In genomic region chr4:80507507-80507906, GRCh38 we compare ENCODE assay signal across 10 cellular contexts.
DNase-seq lines count a peak whose midpoint lies in the region; ATAC-seq, FAIRE-seq and TF ChIP-seq lines count a peak whose summit lies in the region.
"Had no signal": no experiment of that assay in that cellular context is flagged by ENCODE, and none has a peak within 500 bp of the region (broad histone marks: within the 10 kb centered on the region; RNA-seq: fewer than 3 reads in every experiment).

No MANE protein-coding gene starts in this region.

- no peak overlapping the region for H4K8ac ChIP-seq in trophoblast cell (ENCODE audit: low read depth, low read length)

- H4K20me1 ChIP-seq in HepG2 (ENCODE audit: insufficient read depth, low read length) (no peaks in the 10 kb centered on the region), hepatocyte (ENCODE audit: insufficient read depth, poor library complexity, severe bottlenecking) (no peaks in the 10 kb centered on the region)

- H2BK5ac ChIP-seq in trophoblast cell (ENCODE audit: low read depth, low read length, poor library complexity) = no peak overlapping the region

- H3K36me3 ChIP-seq in trophoblast cell (ENCODE audit: control insufficient read depth in 1 of 2, insufficient read depth in 2 of 2, low read length in 2 of 2) (no peaks in the 10 kb centered on the region), HepG2 (replicated peaks in 1 of 2; ENCODE audit: control insufficient read depth in 1 of 2, insufficient read depth in 2 of 2, low read length in 2 of 2) (no peaks in the 10 kb centered on the region), hepatocyte (replicated peaks; ENCODE audit: insufficient read depth, low read depth) (no peaks in the 10 kb centered on the region)

- H3K18ac ChIP-seq in trophoblast cell (ENCODE audit: low read length) = no peak overlapping the region

- WGBS in trophoblast cell (ENCODE audit: extremely low coverage, insufficient coverage, insufficient read length) = no CpG with 5 or more reads among the region's 1 CpG
- WGBS in HepG2 (ENCODE audit: low lambda C conversion rate) = 0% methylated on average over 1 of the region's 1 CpG
- 81% methylated on average over 1 of the region's 1 CpG for WGBS in hepatocyte (ENCODE audit: low lambda C conversion rate, missing lambda C conversion rate)

- H3K4ac ChIP-seq in trophoblast cell (ENCODE audit: low read depth, low read length) = no peak overlapping the region

- DNase-seq in NCI-H1417 (lab: John Stamatoyannopoulos, UW) (peak in 2 of 3 experiments; percentile 15 to 64), NCI-H1417 treated with DMSO at 0.1 percent for 48 hours (lab: John Stamatoyannopoulos, UW) (no peak), trophoblast cell (no peak), HCEC 1CT (no peak), HepG2 (ENCODE audit: low spot score) (no peak), hepatocyte (ENCODE audit: low spot score) (no peak)
- DNase-seq: small intestine had no signal

- H4K12ac ChIP-seq in trophoblast cell (ENCODE audit: low read depth, low read length) = peak overlapping the region; percentile 54

- BruUV-seq in HepG2 (replicated peaks; lab: Mats Ljungman, UMichigan) = no TSS peak

- CTCF ChIA-PET in HepG2 (lab: Yijun Ruan, JAX; ENCODE audit: low intra/inter-chr PET ratio, low total read pairs) = no interaction called here

- no peaks in the 10 kb centered on the region for H3K79me1 ChIP-seq in trophoblast cell (ENCODE audit: low read length)

- no peak for TF ChIP-seq CTCF in HepG2 (CRISPR knock-in tag; IDR thresholded peaks at IDR 0.05)
- TF ChIP-seq CTCF in hepatocyte (IDR thresholded peaks at IDR 0.05; ENCODE audit: poor library complexity) = no peak

- intact Hi-C loops in HepG2 (cut with micrococcal nuclease; ENCODE audit: unreplicated experiment) = no loop called here

- TF ChIP-seq POLR2A in HepG2 (IDR thresholded peaks at IDR 0.05; ENCODE audit: insufficient read depth in 1 of 2, low read depth in 2 of 2, low read length in 2 of 2) = no peak

- H2AFZ ChIP-seq in trophoblast cell (ENCODE audit: insufficient read depth, low read length, poor library complexity) (no peak overlapping the region), HepG2 (ENCODE audit: low read length) (no peak overlapping the region), hepatocyte (no peak overlapping the region)
- H2AFZ ChIP-seq: GM23338 had no signal

- H3K23ac ChIP-seq in trophoblast cell (ENCODE audit: low read length) = no peak overlapping the region

- peak; percentile 94 for ATAC-seq in GM21825 (IDR thresholded peaks at IDR 0.05; ENCODE audit: unreplicated experiment)
- ATAC-seq in HG03432 (IDR thresholded peaks at IDR 0.05; ENCODE audit: unreplicated experiment) = peak; percentile 94
- ATAC-seq in HepG2 = no peak
- ATAC-seq: GM23338 had no signal

- H3K27me3 ChIP-seq in trophoblast cell (ENCODE audit: insufficient read depth, low read length) = no peaks in the 10 kb centered on the region
- H3K27me3 ChIP-seq in HepG2 (ENCODE audit: control insufficient read depth in 1 of 2, insufficient read depth in 2 of 2, low read length in 2 of 2) = no peaks in the 10 kb centered on the region
- no peaks in the 10 kb centered on the region for H3K27me3 ChIP-seq in hepatocyte

- H3K9me2 ChIP-seq in hepatocyte (replicated peaks; ENCODE audit: insufficient read depth) = no peaks in the 10 kb centered on the region

- no peak overlapping the region for H2BK12ac ChIP-seq in trophoblast cell (ENCODE audit: low read length)

- H3K14ac ChIP-seq in trophoblast cell (ENCODE audit: low read length) = no peak overlapping the region

- TF ChIP-seq RAD21 in HepG2 (CRISPR knock-in tag; IDR thresholded peaks at IDR 0.05) = no peak

- TF ChIP-seq EP300 in HepG2 (IDR thresholded peaks at IDR 0.05; ENCODE audit: low read depth in 2 of 2, low read length in 2 of 2) = no peak
- no peak for TF ChIP-seq EP300 in HepG2 (CRISPR knock-in tag; IDR thresholded peaks at IDR 0.05; ENCODE audit: borderline replicate concordance)

- POLR2A ChIA-PET in HepG2 (lab: Yijun Ruan, JAX) = no interaction called here

- no peak for FAIRE-seq in HepG2 (lab: Jason Lieb, UNC)
- FAIRE-seq: small intestine had no signal

- no peaks in the 10 kb centered on the region for H3K4me1 ChIP-seq in trophoblast cell (ENCODE audit: control insufficient read depth in 1 of 2, insufficient read depth in 2 of 2, low read length in 2 of 2)
- no peaks in the 10 kb centered on the region for H3K4me1 ChIP-seq in HepG2 (ENCODE audit: insufficient read depth, low read length)
- no peaks in the 10 kb centered on the region for H3K4me1 ChIP-seq in hepatocyte (ENCODE audit: insufficient read depth)

- no peak overlapping the region for H2AK5ac ChIP-seq in trophoblast cell (ENCODE audit: low read length)

- no peaks in the 10 kb centered on the region for H3K79me2 ChIP-seq in trophoblast cell (ENCODE audit: control insufficient read depth, insufficient read depth, low read length, poor library complexity)
- H3K79me2 ChIP-seq in HepG2 (ENCODE audit: insufficient read depth, low read length) = no peaks in the 10 kb centered on the region
- no peaks in the 10 kb centered on the region for H3K79me2 ChIP-seq in hepatocyte

- H3K4me2 ChIP-seq in trophoblast cell (ENCODE audit: low read length) = no peak overlapping the region
- no peak overlapping the region for H3K4me2 ChIP-seq in HepG2 (ENCODE audit: low read depth, low read length)
- no peak overlapping the region for H3K4me2 ChIP-seq in hepatocyte
- H3K4me2 ChIP-seq: GM23338 had no signal

- no peak overlapping the region for H2BK120ac ChIP-seq in trophoblast cell (ENCODE audit: insufficient read depth, low read length, poor library complexity)

- H3K27ac ChIP-seq in trophoblast cell (ENCODE audit: low read depth, low read length) (no peak overlapping the region), HepG2 (ENCODE audit: extremely low read length, insufficient read depth, low read length) (no peak overlapping the region), hepatocyte (no peak overlapping the region)

- H3K9me3 ChIP-seq in trophoblast cell (ENCODE audit: insufficient read depth, low read depth, low read length) (no peaks in the 10 kb centered on the region), HepG2 (ENCODE audit: low read length) (no peaks in the 10 kb centered on the region), hepatocyte (ENCODE audit: low read depth) (no peaks in the 10 kb centered on the region)

- H4K91ac ChIP-seq in trophoblast cell (ENCODE audit: low read depth, low read length) = no peak overlapping the region

- in situ Hi-C loops in HepG2 (cut with HindIII; ENCODE audit: extremely low pct_ligation_motif_present, low pct_unique_long_range_greater_than_20kb) = no loop called here

- H3K9ac ChIP-seq in trophoblast cell (ENCODE audit: low read length) (no peak overlapping the region), HepG2 (ENCODE audit: insufficient read depth, low read depth, low read length) (no peak overlapping the region)

- H3K4me3 ChIP-seq in trophoblast cell (ENCODE audit: low read depth, low read length) (no peak overlapping the region), HepG2 (replicated peaks in 1 of 3; ENCODE audit: insufficient read depth in 1 of 3, low read depth in 2 of 3, low read length in 3 of 3) (no peak overlapping the region), hepatocyte (no peak overlapping the region)
- H3K4me3 ChIP-seq: GM23338 had no signal

TF ChIP-seq in HepG2, 621 proteins besides CTCF, POLR2A, EP300 and RAD21 (continues in another document):
- TF ChIP-seq ZBED4 (CRISPR knock-in tag; IDR thresholded peaks at IDR 0.05; ENCODE audit: borderline replicate concordance) = no peak
- no peak for TF ChIP-seq ZNF761 (CRISPR knock-in tag; conservative IDR thresholded peaks at IDR 0.05)
- TF ChIP-seq AKAP8 (CRISPR knock-in tag; IDR thresholded peaks at IDR 0.05) = no peak
- no peak for TF ChIP-seq ZNF557 (CRISPR knock-in tag; IDR thresholded peaks at IDR 0.05)
- no peak for TF ChIP-seq MIER3 (CRISPR knock-in tag; IDR thresholded peaks at IDR 0.05; ENCODE audit: borderline replicate concordance)
- no peak for TF ChIP-seq CSRNP2 (CRISPR knock-in tag; conservative IDR thresholded peaks at IDR 0.05; ENCODE audit: low read depth)
- TF ChIP-seq ZBTB20 (CRISPR knock-in tag; IDR thresholded peaks at IDR 0.05; ENCODE audit: borderline replicate concordance, low read depth) = no peak
- no peak for TF ChIP-seq ATAD3A (CRISPR knock-in tag; IDR thresholded peaks at IDR 0.05)

Comparison
In these comparisons a context has a peak if more than half of its experiments do, and no peak if none do; other contexts are left out.
1. DNase-seq: peak in NCI-H1417 (2 of 3); none in NCI-H1417 treated with DMSO at 0.1 percent for 48 hours (single experiment), trophoblast cell (0 of 2), HCEC 1CT (single experiment), HepG2 (single experiment) and hepatocyte (single experiment).